8 cellular contexts compared by ENCODE assay signal in genomic region chr5:23208959-23209431, GRCh38.
A peak's percentile ranks its signal among the peaks of the same experiment; 100 is the strongest.
DNase-seq lines count a peak whose midpoint lies in the region; ATAC-seq and TF ChIP-seq lines count a peak whose summit lies in the region.

No MANE protein-coding gene starts in this region.

- no peak overlapping the region for H3K9ac ChIP-seq in SK-N-MC (ENCODE audit: insufficient read length)

- no peak overlapping the region for H3K4me3 ChIP-seq in GM12875 (ENCODE audit: low read depth, low read length)
- H3K4me3 ChIP-seq in SK-N-MC: no peak overlapping the region
- no peak overlapping the region for H3K4me3 ChIP-seq in testis
- H3K4me3 ChIP-seq in lower leg skin (ENCODE audit: low read depth, poor library complexity, severe bottlenecking): no peak overlapping the region

- 0% methylated on average over 1 of the region's 1 CpG for WGBS in testis, 2 donors
- WGBS in lower leg skin, 2 donors: 3% methylated on average over 1 of the region's 1 CpG

- TF ChIP-seq POLR2A in testis (IDR thresholded peaks at IDR 0.05): no peak
- TF ChIP-seq POLR2A in lower leg skin (IDR thresholded peaks at IDR 0.05): no peak

- H3K27me3 ChIP-seq in foreskin keratinocyte (no peaks in the 10 kb centered on the region), testis (no peaks in the 10 kb centered on the region)

- H3K9me3 ChIP-seq in SK-N-MC (ENCODE audit: low read depth, low read length) (no peaks in the 10 kb centered on the region), testis (no peaks in the 10 kb centered on the region)

- peak; percentile 92 for ATAC-seq in HG02610 (IDR thresholded peaks at IDR 0.05; ENCODE audit: unreplicated experiment)
- ATAC-seq in foreskin keratinocyte: peak; percentile 91

- H3K4me1 ChIP-seq in foreskin keratinocyte (no peaks in the 10 kb centered on the region), testis (no peaks in the 10 kb centered on the region)

- peak; percentile 55 for TF ChIP-seq CTCF in GM12875 (IDR thresholded peaks at IDR 0.05; ENCODE audit: borderline replicate concordance, insufficient read depth, low read depth, low read length)
- peak; percentile 90 for TF ChIP-seq CTCF in foreskin keratinocyte (conservative IDR thresholded peaks at IDR 0.05)
- peak; percentile 40 to 62 (median 43) for TF ChIP-seq CTCF in testis (IDR thresholded peaks at IDR 0.05)
- no peak for TF ChIP-seq CTCF in lower leg skin (IDR thresholded peaks at IDR 0.05)

- intact Hi-C loops in testis (cut with DNase I; ENCODE audit: low total_unique reads): no loop called here
- intact Hi-C loops in lower leg skin (cut with DNase I; ENCODE audit: low total_unique reads): no loop called here

- DNase-seq in 8988T: peak; percentile 13
- peak; percentile 58 for DNase-seq in NCI-H128 (lab: John Stamatoyannopoulos, UW; ENCODE audit: unreplicated experiment)
- peak; percentile 72 for DNase-seq in SK-N-MC (ENCODE audit: low read depth, low spot score)
- DNase-seq in foreskin keratinocyte: peak; percentile 39 to 66
- DNase-seq in testis: peak; percentile 52
- DNase-seq in lower leg skin (ENCODE audit: low spot score in 2 of 2): no peak

- H3K36me3 ChIP-seq in SK-N-MC (ENCODE audit: insufficient read depth, low read length) (no peaks in the 10 kb centered on the region), testis (ENCODE audit: low read depth, missing control alignments) (no peaks in the 10 kb centered on the region)

- H3K27ac ChIP-seq in SK-N-MC (no peak overlapping the region), foreskin keratinocyte (no peak overlapping the region), testis (no peak overlapping the region)

Comparison
In these comparisons a context has a peak if more than half of its experiments do, and no peak if none do; other contexts are left out.
1. DNase-seq: peak in 8988T (single experiment), NCI-H128 (single experiment), SK-N-MC (single experiment), foreskin keratinocyte (2 of 2) and testis (single experiment); none in lower leg skin (0 of 2).
2. CTCF ChIP-seq: peak in GM12875 (single experiment), foreskin keratinocyte (single experiment) and testis (3 of 3); none in lower leg skin (0 of 3).